In genomic region chr21:40200962-40201361, GRCh38 we compare ENCODE assay signal across 17 cellular contexts.
DNase-seq lines count a peak whose midpoint lies in the region; ATAC-seq and TF ChIP-seq lines count a peak whose summit lies in the region.
"Had no signal": no experiment of that assay in that cellular context is flagged by ENCODE, and none has a peak within 500 bp of the region (broad histone marks: within the 10 kb centered on the region; RNA-seq: fewer than 3 reads in every experiment).

No MANE protein-coding gene starts in this region.

- ATAC-seq in HG03139 (IDR thresholded peaks at IDR 0.05; ENCODE audit: unreplicated experiment), result no peak
- ATAC-seq: CD8-positive, alpha-beta T cell; HCT116 had no signal

- TF ChIP-seq CTCF in brain (conservative IDR thresholded peaks at IDR 0.05) (no peak), nephron (IDR thresholded peaks at IDR 0.05; ENCODE audit: unreplicated experiment in 3 of 3) (no peak)

- H3K27me3 Mint-ChIP-seq in brain (no peaks in the 10 kb centered on the region), nephron (ENCODE audit: low read depth) (peaks cover 17% of the 10 kb centered on the region)

- H3K36me3 Mint-ChIP-seq in brain (no peaks in the 10 kb centered on the region), nephron (ENCODE audit: low read depth) (no peaks in the 10 kb centered on the region)
- H3K36me3 Mint-ChIP-seq: CD14-positive monocyte; CD8-positive, alpha-beta T cell had no signal

- DNase-seq in NCI-H2107 treated with DMSO at 0.1 percent for 48 hours (lab: John Stamatoyannopoulos, UW; ENCODE audit: unreplicated experiment), result peak; percentile 7
- DNase-seq in NCI-H2107 (lab: John Stamatoyannopoulos, UW), result no peak
- peak; percentile 43 for DNase-seq in DMS79 treated with DMSO at 0.1 percent for 48 hours (lab: John Stamatoyannopoulos, UW)
- DNase-seq in GM03348 (ENCODE audit: low spot score), result no peak
- DNase-seq in HuH-7.5 (ENCODE audit: low spot score), result no peak
- DNase-seq: ACHN; CD8-positive, alpha-beta T cell; COR-L47; DMS153; GF-D8; GM23248; IMR-90 had no signal

- no peak overlapping the region for H3K4me3 Mint-ChIP-seq in brain
- no peak overlapping the region for H3K4me3 Mint-ChIP-seq in nephron
- H3K4me3 Mint-ChIP-seq: CD14-positive monocyte; CD8-positive, alpha-beta T cell had no signal

- H3K9me3 Mint-ChIP-seq in brain (peaks cover 0 to 30% (median 3%) of the 10 kb centered on the region in 5 experiments), nephron (peaks cover 2% of the 10 kb centered on the region)

- H3K4me1 Mint-ChIP-seq in brain (peaks cover 46% of the 10 kb centered on the region), nephron (peaks cover 40% of the 10 kb centered on the region)
- H3K4me1 Mint-ChIP-seq: CD14-positive monocyte had no signal

- H3K27ac Mint-ChIP-seq in brain (peak overlapping the region in 3 of 5 experiments; percentile 23 to 78 (median 49)), nephron (peak overlapping the region in 2 of 3 experiments; percentile 57 to 74)
- H3K27ac Mint-ChIP-seq: CD14-positive monocyte; CD8-positive, alpha-beta T cell had no signal

Comparison
In these comparisons a context has a peak if more than half of its experiments do, and no peak if none do; other contexts are left out.
1. DNase-seq: peak in NCI-H2107 treated with DMSO at 0.1 percent for 48 hours (single experiment) and DMS79 treated with DMSO at 0.1 percent for 48 hours (single experiment); none in NCI-H2107 (single experiment), GM03348 (single experiment) and HuH-7.5 (single experiment).